In the genomic region with DNA sequence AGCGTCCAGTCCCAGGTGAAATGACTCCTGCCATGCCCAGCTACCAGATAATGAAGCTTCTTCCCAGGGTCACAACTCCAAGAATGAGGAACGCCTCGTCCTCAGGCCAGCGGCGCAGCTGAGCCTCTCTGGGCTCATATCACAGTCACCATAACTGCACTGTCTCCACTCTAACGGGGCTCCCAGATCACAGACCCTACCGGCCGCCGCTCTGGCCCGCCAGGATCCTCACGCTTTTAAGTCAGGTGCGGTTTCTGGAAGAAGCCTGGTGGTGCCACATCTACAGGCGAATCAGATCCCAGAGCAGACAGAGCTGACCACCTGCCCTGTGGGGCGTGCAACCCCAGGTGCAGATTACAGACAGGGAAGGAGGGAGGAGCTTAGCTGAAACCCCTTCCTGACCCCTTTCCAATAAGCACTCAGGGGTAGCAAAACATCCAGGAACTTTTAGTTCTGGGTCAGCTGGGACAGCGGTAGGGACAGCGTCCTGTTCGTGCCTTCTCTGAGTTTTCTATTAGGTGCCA, we compare ENCODE assay signal across 16 cellular contexts. TPM values are rescaled to one million over a fixed set of nuclear protein-coding genes. Genes with fewer than 3 reads are reported as not detected.
"Had no signal": no experiment of that assay in that cellular context is flagged by ENCODE, and none has a peak within 500 bp of the region (broad histone marks: within the 10 kb centered on the region; RNA-seq: fewer than 3 reads in every experiment).

No MANE protein-coding gene starts in this region.

- H3K27me3 ChIP-seq: right atrium auricular region had no signal

- H3K4me3 Mint-ChIP-seq: activated T-cell treated with anti-CD3 and anti-CD28 coated beads, Interleukin-2, amount 50 U/mL, for 24 hours; stimulated activated naive B cell treated with anti-CD40 and anti-IgM and Interleukin-4, amounts not matched to agents 10 μg/mL and 1 μg/mL and 100 μg/mL, for 72 hours had no signal

- H3K36me3 Mint-ChIP-seq: stimulated activated naive B cell treated with anti-CD40 and anti-IgM and Interleukin-4, amounts not matched to agents 10 μg/mL and 1 μg/mL and 100 μg/mL, for 72 hours had no signal

- H3K36me3 ChIP-seq: esophagus muscularis mucosa, right atrium auricular region, upper lobe of right lung had no signal

- ATAC-seq: activated CD4-positive, CD25-positive, alpha-beta regulatory T cell treated with anti-CD3 and anti-CD28 coated beads, Interleukin-2, amount 50 U/mL, for 24 hours; activated naive CD4-positive, alpha-beta T cell treated with anti-CD3 and anti-CD28 coated beads, Interleukin-2, amount 50 U/mL, for 72 hours; left colon; stimulated activated naive B cell treated with anti-CD40 and anti-IgM and Interleukin-4, amounts not matched to agents 10 μg/mL and 1 μg/mL and 100 μg/mL, for 72 hours; upper lobe of right lung had no signal

- H3K27ac ChIP-seq: parathyroid adenoma, upper lobe of right lung had no signal

- H3K9me3 ChIP-seq: esophagus muscularis mucosa, right atrium auricular region, upper lobe of right lung had no signal

- DNase-seq: activated CD4-positive, alpha-beta T cell treated with anti-CD3 and anti-CD28 coated beads, Interleukin-2, amount 50 U/mL, for 4 hours; activated effector memory CD4-positive, alpha-beta T cell treated with anti-CD3 and anti-CD28 coated beads, Interleukin-2, amount 50 U/mL, for 16 hours; activated T-cell treated with anti-CD3 and anti-CD28 coated beads, Interleukin-2, amount 50 U/mL, for 24 hours; dorsolateral prefrontal cortex; left colon; stimulated activated naive B cell treated with anti-CD40 and anti-IgM and Interleukin-4, amounts not matched to agents 10 μg/mL and 1 μg/mL and 100 μg/mL, for 72 hours; substantia nigra; T-helper 2 cell; upper lobe of right lung had no signal

- H3K9me3 Mint-ChIP-seq: activated naive CD4-positive, alpha-beta T cell treated with anti-CD3 and anti-CD28 coated beads, Interleukin-2, amount 50 U/mL, for 72 hours; activated T-cell treated with anti-CD3 and anti-CD28 coated beads, Interleukin-2, amount 50 U/mL, for 24 hours; stimulated activated naive B cell treated with anti-CD40 and anti-IgM and Interleukin-4, amounts not matched to agents 10 μg/mL and 1 μg/mL and 100 μg/mL, for 72 hours had no signal

- H3K4me3 ChIP-seq: dorsolateral prefrontal cortex, esophagus muscularis mucosa, right atrium auricular region, smooth muscle cell, upper lobe of right lung had no signal

- H3K27ac Mint-ChIP-seq: activated naive CD4-positive, alpha-beta T cell treated with anti-CD3 and anti-CD28 coated beads, Interleukin-2, amount 50 U/mL, for 72 hours; activated T-cell treated with anti-CD3 and anti-CD28 coated beads, Interleukin-2, amount 50 U/mL, for 24 hours; stimulated activated naive B cell treated with anti-CD40 and anti-IgM and Interleukin-4, amounts not matched to agents 10 μg/mL and 1 μg/mL and 100 μg/mL, for 72 hours had no signal

RNA-seq across cellular contexts. Expression of gene ACKR3, which starts 3.7 kb away (rescaled TPM):
- total RNA-seq: fibroblast of villous mesenchyme had no signal
